In the genomic region with DNA sequence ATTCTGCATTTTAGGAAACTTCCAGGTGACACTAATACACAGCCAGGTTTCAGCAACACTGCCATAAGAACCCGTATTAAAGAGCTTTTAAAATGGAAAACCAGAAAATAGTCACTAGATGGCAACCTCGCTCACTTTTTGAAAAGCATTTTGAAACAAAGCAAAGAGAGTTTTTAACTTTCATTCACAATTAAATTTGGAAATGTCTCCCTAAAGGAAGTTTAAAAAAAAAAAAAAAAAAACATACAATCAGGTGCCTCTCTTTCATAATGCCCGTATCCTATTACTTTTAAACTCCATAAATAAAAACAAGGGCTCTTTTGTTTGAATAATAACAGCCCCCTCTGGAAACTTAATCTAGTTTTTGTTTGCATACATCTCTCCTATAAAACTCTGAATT, we compare ENCODE assay signal across 8 cellular contexts.
DNase-seq lines count a peak whose midpoint lies in the region; ATAC-seq and FAIRE-seq lines count a peak whose summit lies in the region.

No MANE protein-coding gene starts in this region.

- DNase-seq in Ammon's horn (ENCODE audit: low spot score) (peak; percentile 64), GM19239 (ENCODE audit: insufficient read length, low spot score) (no peak), NCI-H774 (lab: John Stamatoyannopoulos, UW) (peak; percentile 7), NK-92 (lab: John Stamatoyannopoulos, UW; ENCODE audit: unreplicated experiment) (no peak)
- no peak for DNase-seq in effector memory CD8-positive, alpha-beta T cell

- peak; percentile 52 for FAIRE-seq in GM19239 (lab: Jason Lieb, UNC)

- H3K9me3 Mint-ChIP-seq in effector memory CD8-positive, alpha-beta T cell: no peaks in the 10 kb centered on the region

- H2AFZ ChIP-seq in neuron (ENCODE audit: low read depth, low read length): peak overlapping the region; percentile 44

- no peaks in the 10 kb centered on the region for H3K36me3 ChIP-seq in neuron (ENCODE audit: insufficient read depth, low read length)

- H3K27me3 ChIP-seq in neuron (ENCODE audit: insufficient read depth, low read length): no peaks in the 10 kb centered on the region

- no peak overlapping the region for H3K4me3 Mint-ChIP-seq in effector memory CD8-positive, alpha-beta T cell

- no peak overlapping the region for H3K27ac Mint-ChIP-seq in effector memory CD8-positive, alpha-beta T cell

- no peaks in the 10 kb centered on the region for H3K36me3 Mint-ChIP-seq in effector memory CD8-positive, alpha-beta T cell (ENCODE audit: insufficient read depth)

- H3K4me1 Mint-ChIP-seq in effector memory CD8-positive, alpha-beta T cell (ENCODE audit: low read depth in 2 of 2): peaks cover 3 to 8% of the 10 kb centered on the region in 2 donors

- H3K27me3 Mint-ChIP-seq in effector memory CD8-positive, alpha-beta T cell: peaks cover 17 to 24% of the 10 kb centered on the region in 2 donors

- peak; percentile 22 for ATAC-seq in effector memory CD8-positive, alpha-beta T cell (replicated peaks)
- ATAC-seq in HG02938 (IDR thresholded peaks at IDR 0.05; ENCODE audit: unreplicated experiment) (no peak), HG02798 (IDR thresholded peaks at IDR 0.05; ENCODE audit: poor library complexity, unreplicated experiment) (no peak)

- peaks cover 3% of the 10 kb centered on the region for H3K4me1 ChIP-seq in neuron (ENCODE audit: insufficient read depth, low read length)

- no peak overlapping the region for H3K4me3 ChIP-seq in neuron (ENCODE audit: low read length)

- no peaks in the 10 kb centered on the region for H3K9me3 ChIP-seq in neuron (ENCODE audit: low read length)

Comparison
In these comparisons a context has a peak if more than half of its experiments do, and no peak if none do; other contexts are left out.
1. DNase-seq: peak in Ammon's horn (single experiment) and NCI-H774 (single experiment); none in GM19239 (single experiment), effector memory CD8-positive, alpha-beta T cell (0 of 3) and NK-92 (single experiment).